Comparison of ENCODE assay signal across 1 cellular context in the genomic region with DNA sequence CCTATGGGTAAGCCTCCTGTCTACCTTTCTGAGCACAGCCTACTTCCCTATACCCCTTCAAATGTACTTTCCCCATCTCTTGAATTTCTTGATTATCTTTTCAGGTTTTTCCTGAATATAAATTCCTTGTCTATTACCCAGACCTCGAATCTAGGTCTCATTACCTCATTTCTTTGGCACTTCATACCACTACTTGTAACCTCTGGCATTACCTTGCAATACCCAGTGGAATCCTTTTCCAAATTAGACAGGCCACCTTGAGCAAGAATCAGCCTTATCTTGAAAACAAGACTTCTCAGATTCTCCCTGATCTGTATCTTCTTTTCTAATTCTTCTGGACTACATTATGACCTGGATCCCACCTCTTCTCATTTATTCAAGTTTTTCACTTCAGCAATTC.
TF ChIP-seq lines count a peak whose summit lies in the region.

No MANE protein-coding gene starts in this region.

TF ChIP-seq in HCT116, 20 proteins besides CTCF, POLR2A, EP300 and RAD21 (continued from another document):
- TF ChIP-seq SIN3A (IDR thresholded peaks at IDR 0.05; ENCODE audit: low read depth) (no peak), JUND (IDR thresholded peaks at IDR 0.05) (no peak), CEBPB (IDR thresholded peaks at IDR 0.05; ENCODE audit: low read depth) (peak; percentile 57; the same call in 1 of the 2 replicates), TCF7L2 (IDR thresholded peaks at IDR 0.05; ENCODE audit: borderline replicate concordance, extremely low read depth, insufficient read depth, insufficient read length) (no peak), EGR1 (IDR thresholded peaks at IDR 0.05; ENCODE audit: low read depth) (no peak), FOSL1 (IDR thresholded peaks at IDR 0.05; ENCODE audit: low read depth) (no peak)
- TF ChIP-seq, protein P1, sequence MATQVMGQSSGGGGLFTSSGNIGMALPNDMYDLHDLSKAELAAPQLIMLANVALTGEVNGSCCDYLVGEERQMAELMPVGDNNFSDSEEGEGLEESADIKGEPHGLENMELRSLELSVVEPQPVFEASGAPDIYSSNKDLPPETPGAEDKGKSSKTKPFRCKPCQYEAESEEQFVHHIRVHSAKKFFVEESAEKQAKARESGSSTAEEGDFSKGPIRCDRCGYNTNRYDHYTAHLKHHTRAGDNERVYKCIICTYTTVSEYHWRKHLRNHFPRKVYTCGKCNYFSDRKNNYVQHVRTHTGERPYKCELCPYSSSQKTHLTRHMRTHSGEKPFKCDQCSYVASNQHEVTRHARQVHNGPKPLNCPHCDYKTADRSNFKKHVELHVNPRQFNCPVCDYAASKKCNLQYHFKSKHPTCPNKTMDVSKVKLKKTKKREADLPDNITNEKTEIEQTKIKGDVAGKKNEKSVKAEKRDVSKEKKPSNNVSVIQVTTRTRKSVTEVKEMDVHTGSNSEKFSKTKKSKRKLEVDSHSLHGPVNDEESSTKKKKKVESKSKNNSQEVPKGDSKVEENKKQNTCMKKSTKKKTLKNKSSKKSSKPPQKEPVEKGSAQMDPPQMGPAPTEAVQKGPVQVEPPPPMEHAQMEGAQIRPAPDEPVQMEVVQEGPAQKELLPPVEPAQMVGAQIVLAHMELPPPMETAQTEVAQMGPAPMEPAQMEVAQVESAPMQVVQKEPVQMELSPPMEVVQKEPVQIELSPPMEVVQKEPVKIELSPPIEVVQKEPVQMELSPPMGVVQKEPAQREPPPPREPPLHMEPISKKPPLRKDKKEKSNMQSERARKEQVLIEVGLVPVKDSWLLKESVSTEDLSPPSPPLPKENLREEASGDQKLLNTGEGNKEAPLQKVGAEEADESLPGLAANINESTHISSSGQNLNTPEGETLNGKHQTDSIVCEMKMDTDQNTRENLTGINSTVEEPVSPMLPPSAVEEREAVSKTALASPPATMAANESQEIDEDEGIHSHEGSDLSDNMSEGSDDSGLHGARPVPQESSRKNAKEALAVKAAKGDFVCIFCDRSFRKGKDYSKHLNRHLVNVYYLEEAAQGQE (IDR thresholded peaks at IDR 0.05; ENCODE audit: low read depth), result no peak
